16 cellular contexts compared by ENCODE assay signal in genomic region chr14:44279357-44279756, GRCh38.
A peak's percentile ranks its signal among the peaks of the same experiment; 100 is the strongest.
DNase-seq lines count a peak whose midpoint lies in the region; ATAC-seq lines count a peak whose summit lies in the region.
"Had no signal": no experiment of that assay in that cellular context is flagged by ENCODE, and none has a peak within 500 bp of the region (broad histone marks: within the 10 kb centered on the region; RNA-seq: fewer than 3 reads in every experiment).

No MANE protein-coding gene starts in this region.

- ATAC-seq in GM18861 (IDR thresholded peaks at IDR 0.05; ENCODE audit: unreplicated experiment) = peak; percentile 91
- peak; percentile 82 for ATAC-seq in HG03139 (IDR thresholded peaks at IDR 0.05; ENCODE audit: unreplicated experiment)
- no peak for ATAC-seq in HG03432 (IDR thresholded peaks at IDR 0.05; ENCODE audit: unreplicated experiment)

- intact Hi-C loops in posterior vena cava (cut with DNase I) = no loop called here

- DNase-seq in astrocyte of the hippocampus (ENCODE audit: low read depth, low spot score) = peak; percentile 0
- peak; percentile 77 for DNase-seq in renal cortical epithelial cell (ENCODE audit: low read depth)
- no peak for DNase-seq in DMS79 (lab: John Stamatoyannopoulos, UW)
- DNase-seq in posterior vena cava (ENCODE audit: low spot score) = no peak
- DNase-seq: DMS79 treated with DMSO at 0.1 percent for 48 hours, GOT3, HCEC 1CT, MV-4-11, NCI-H1105 treated with DMSO at 0.1 percent for 48 hours, NCI-H2081, NCI-H2171 treated with DMSO at 0.1 percent for 48 hours, NCI-H526, SHP77 had no signal

Comparison
In these comparisons a context has a peak if more than half of its experiments do, and no peak if none do; other contexts are left out.
1. DNase-seq: peak in astrocyte of the hippocampus (single experiment) and renal cortical epithelial cell (single experiment); none in DMS79 (single experiment) and posterior vena cava (single experiment).